In the genomic region with DNA sequence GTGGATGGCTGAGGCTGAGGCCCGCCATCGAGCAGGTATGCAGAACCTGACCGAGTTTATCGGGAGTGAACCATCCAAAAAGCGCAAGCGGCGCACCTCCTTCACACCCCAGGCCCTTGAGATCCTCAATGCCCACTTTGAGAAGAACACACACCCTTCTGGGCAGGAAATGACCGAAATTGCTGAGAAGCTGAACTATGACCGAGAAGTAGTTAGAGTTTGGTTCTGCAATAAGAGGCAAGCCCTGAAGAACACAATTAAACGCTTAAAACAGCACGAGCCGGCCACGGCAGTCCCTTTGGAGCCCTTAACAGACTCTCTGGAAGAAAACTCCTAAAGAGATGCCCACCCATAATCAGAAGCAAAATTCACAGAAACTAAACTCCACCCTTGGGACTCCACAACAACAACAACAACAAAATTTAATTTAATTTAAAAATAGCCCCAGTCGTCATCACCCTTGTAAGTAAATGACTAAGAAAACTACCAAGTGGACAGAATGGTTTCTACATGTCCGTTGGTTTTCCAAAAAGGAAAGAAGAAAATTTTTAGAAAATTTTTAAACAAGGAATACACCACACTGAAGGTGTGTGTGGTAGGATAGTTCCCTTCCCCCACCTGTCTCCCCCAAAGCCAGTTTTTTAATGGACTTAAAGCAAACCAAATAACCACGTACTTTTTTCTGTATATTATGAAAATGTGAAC, we compare ENCODE assay signal across 10 cellular contexts.
DNase-seq lines count a peak whose midpoint lies in the region; ATAC-seq and TF ChIP-seq lines count a peak whose summit lies in the region.
"Had no signal": no experiment of that assay in that cellular context is flagged by ENCODE, and none has a peak within 500 bp of the region (broad histone marks: within the 10 kb centered on the region; RNA-seq: fewer than 3 reads in every experiment).

No MANE protein-coding gene starts in this region.

- H3F3A ChIP-seq in neural progenitor cell (ENCODE audit: low read depth) = peaks cover 10% of the 10 kb centered on the region

- no peaks in the 10 kb centered on the region for H3K36me3 ChIP-seq in HCT116 (ENCODE audit: control insufficient read depth in 1 of 2, insufficient read depth in 2 of 2, low read length in 2 of 2)
- no peaks in the 10 kb centered on the region for H3K36me3 ChIP-seq in neural progenitor cell
- H3K36me3 ChIP-seq: sigmoid colon had no signal

- POLR2A ChIA-PET in HCT116 (lab: Charles Lee) = no interaction called here
- POLR2A ChIA-PET in WTC11 (lab: Charles Lee) = no interaction called here

- H3K4me2 ChIP-seq in HCT116 (ENCODE audit: low read length) = peak overlapping the region; percentile 71
- no peak overlapping the region for H3K4me2 ChIP-seq in neural progenitor cell

- TF ChIP-seq RAD21 in HCT116 (IDR thresholded peaks at IDR 0.05; ENCODE audit: low read depth) = no peak

- H3K79me2 ChIP-seq in HCT116 (ENCODE audit: insufficient read depth, low read length) = no peaks in the 10 kb centered on the region
- H3K79me2 ChIP-seq in neural progenitor cell (ENCODE audit: low read depth) = no peaks in the 10 kb centered on the region

- H4K20me1 ChIP-seq in HCT116 (ENCODE audit: insufficient read depth) = no peaks in the 10 kb centered on the region
- H4K20me1 ChIP-seq in neural progenitor cell (ENCODE audit: low read depth) = no peaks in the 10 kb centered on the region

- H3K27me3 Mint-ChIP-seq in WTC11 (ENCODE audit: low read depth) (no peaks in the 10 kb centered on the region; the same call in 1 of the 2 replicates), neural progenitor cell (ENCODE audit: insufficient read depth, low read depth) (peaks cover 2% of the 10 kb centered on the region)

- H3K36me3 Mint-ChIP-seq in WTC11 (no peaks in the 10 kb centered on the region), neural progenitor cell (no peaks in the 10 kb centered on the region)

- no peaks in the 10 kb centered on the region for H3K27me3 ChIP-seq in HCT116 (ENCODE audit: insufficient read depth, low read length)
- H3K27me3 ChIP-seq in neural progenitor cell = no peaks in the 10 kb centered on the region
- H3K27me3 ChIP-seq: sigmoid colon had no signal

- CTCF ChIA-PET in HCT116 (lab: Charles Lee) (interaction anchor here (1.0 to 3.3 kb wide), 3 partner anchors 10 to 11 kb away, joined by 3 to 27 read pairs (median 3); no protein-coding TSS in a partner anchor), WTC11 (lab: Charles Lee) (interaction anchor here (0.9 to 1.7 kb wide), 5 partner anchors 9 to 532 kb away, joined by 3 to 14 read pairs (median 4); no protein-coding TSS in a partner anchor)

- H3K27ac ChIP-seq in HCT116 (ENCODE audit: low read depth, low read length) (no peak overlapping the region), neural progenitor cell (no peak overlapping the region)
- H3K27ac ChIP-seq: C4-2B, sigmoid colon had no signal

- intact Hi-C loops in HCT116 (cut with micrococcal nuclease) = loop anchor here (1.0 to 2.0 kb wide), 2 partner anchors 532 to 667 kb away; no protein-coding TSS in a partner anchor

- TF ChIP-seq POLR2A in HCT116 (IDR thresholded peaks at IDR 0.05; ENCODE audit: borderline replicate concordance, extremely low read depth, insufficient read depth, insufficient read length) = no peak

- no peak overlapping the region for H3K4me3 ChIP-seq in HCT116 (replicated peaks in 1 of 2; ENCODE audit: low read depth in 1 of 2, low read length in 2 of 2)
- H3K4me3 ChIP-seq in neural progenitor cell = no peak overlapping the region

- BruUV-seq in HCT116 (replicated peaks; lab: Mats Ljungman, UMichigan) = no TSS peak

- peak overlapping the region; percentile 97 for H2AFZ ChIP-seq in HCT116 (ENCODE audit: low read depth, low read length, poor library complexity, severe bottlenecking)
- no peak overlapping the region for H2AFZ ChIP-seq in neural progenitor cell (replicated peaks)

- H3K9me2 ChIP-seq in HCT116 (ENCODE audit: insufficient read depth) = 0 out of 2 replicates have a peak, but pooled peaks cover 4% of the 10 kb centered on the region

- no peak overlapping the region for H3K4me3 Mint-ChIP-seq in WTC11
- no peak overlapping the region for H3K4me3 Mint-ChIP-seq in neural progenitor cell

- peaks cover 40% of the 10 kb centered on the region for H3K4me1 Mint-ChIP-seq in WTC11
- H3K4me1 Mint-ChIP-seq in neural progenitor cell = peaks cover 43% of the 10 kb centered on the region

- H3K9me3 ChIP-seq in HCT116 (ENCODE audit: control insufficient read depth in 1 of 2, insufficient read depth in 1 of 2, low read depth in 1 of 2, low read length in 2 of 2) = no peaks in the 10 kb centered on the region
- H3K9me3 ChIP-seq in neural progenitor cell (ENCODE audit: low read depth) = no peaks in the 10 kb centered on the region
- H3K9me3 ChIP-seq: sigmoid colon had no signal

- H3K4me1 ChIP-seq in HCT116 (ENCODE audit: control insufficient read depth in 1 of 2, insufficient read depth in 2 of 2, low read length in 2 of 2) = peaks cover 0 to 6% of the 10 kb centered on the region in 2 experiments; a peak in 2 of 4 replicates
- H3K4me1 ChIP-seq in neural progenitor cell = peaks cover 31% of the 10 kb centered on the region
- H3K4me1 ChIP-seq: sigmoid colon had no signal

- ATAC-seq in GM18907 (IDR thresholded peaks at IDR 0.05; ENCODE audit: unreplicated experiment) (peak; percentile 21), HCT116 (peak; percentile 55), WTC11 (no peak), HG03025 (IDR thresholded peaks at IDR 0.05; ENCODE audit: low FRiP score, unreplicated experiment) (no peak)

- no peak for DNase-seq in HCT116 (ENCODE audit: low read depth, low spot score)
- no peak for DNase-seq in WTC11 (ENCODE audit: low spot score)
- DNase-seq in neural progenitor cell (ENCODE audit: low spot score) = no peak
- no peak for DNase-seq in NCI-H2171 (lab: John Stamatoyannopoulos, UW)
- DNase-seq in germinal center (ENCODE audit: low spot score) = no peak
- no peak for DNase-seq in glomerular visceral epithelial cell (ENCODE audit: extremely low spot score)
- DNase-seq: sigmoid colon had no signal

- TF ChIP-seq CTCF in HCT116 (IDR thresholded peaks at IDR 0.05 in 2 of 3, conservative IDR thresholded peaks at IDR 0.05 in 1 of 3; ENCODE audit: borderline replicate concordance in 1 of 3, insufficient read depth in 1 of 3, low read depth in 2 of 3, low read length in 2 of 3) (no peak), WTC11 (IDR thresholded peaks at IDR 0.05) (no peak), neural progenitor cell (IDR thresholded peaks at IDR 0.05) (no peak)

- H3K9ac ChIP-seq in HCT116 (ENCODE audit: low read length) = no peak overlapping the region
- no peak overlapping the region for H3K9ac ChIP-seq in neural progenitor cell

- RAD21 ChIA-PET in HCT116 (lab: Charles Lee; ENCODE audit: low non-redundant PET in 1 of 2, low total read pairs in 2 of 2, uncharacterized antibody in 2 of 2, unreplicated experiment in 2 of 2) = no interaction called here

- peak overlapping the region; percentile 90 for H3K27ac Mint-ChIP-seq in WTC11
- H3K27ac Mint-ChIP-seq in neural progenitor cell = peak overlapping the region; percentile 80

- H3K9me3 Mint-ChIP-seq in WTC11 = no peaks in the 10 kb centered on the region
- no peaks in the 10 kb centered on the region for H3K9me3 Mint-ChIP-seq in neural progenitor cell

TF ChIP-seq in HCT116, 20 proteins besides CTCF, POLR2A, EP300 and RAD21 (continues in another document):
- TF ChIP-seq POLR2AphosphoS5 (IDR thresholded peaks at IDR 0.05; ENCODE audit: low read depth, low read length) (no peak), ELF1 (IDR thresholded peaks at IDR 0.05; ENCODE audit: borderline replicate concordance, low read depth) (no peak), YY1 (IDR thresholded peaks at IDR 0.05; ENCODE audit: extremely low read depth, insufficient replicate concordance, low read depth, low read length) (no peak)

TF ChIP-seq in WTC11, 78 proteins besides CTCF, POLR2A, EP300 and RAD21:
- no peak for TF ChIP-seq GTF2I (CRISPR knock-in tag; conservative IDR thresholded peaks at IDR 0.05)

Comparison
In these comparisons a context has a peak if more than half of its experiments do, and no peak if none do; other contexts are left out.
1. ATAC-seq: peak in GM18907 (single experiment) and HCT116 (single experiment); none in WTC11 (single experiment) and HG03025 (single experiment).